In the genomic region with DNA sequence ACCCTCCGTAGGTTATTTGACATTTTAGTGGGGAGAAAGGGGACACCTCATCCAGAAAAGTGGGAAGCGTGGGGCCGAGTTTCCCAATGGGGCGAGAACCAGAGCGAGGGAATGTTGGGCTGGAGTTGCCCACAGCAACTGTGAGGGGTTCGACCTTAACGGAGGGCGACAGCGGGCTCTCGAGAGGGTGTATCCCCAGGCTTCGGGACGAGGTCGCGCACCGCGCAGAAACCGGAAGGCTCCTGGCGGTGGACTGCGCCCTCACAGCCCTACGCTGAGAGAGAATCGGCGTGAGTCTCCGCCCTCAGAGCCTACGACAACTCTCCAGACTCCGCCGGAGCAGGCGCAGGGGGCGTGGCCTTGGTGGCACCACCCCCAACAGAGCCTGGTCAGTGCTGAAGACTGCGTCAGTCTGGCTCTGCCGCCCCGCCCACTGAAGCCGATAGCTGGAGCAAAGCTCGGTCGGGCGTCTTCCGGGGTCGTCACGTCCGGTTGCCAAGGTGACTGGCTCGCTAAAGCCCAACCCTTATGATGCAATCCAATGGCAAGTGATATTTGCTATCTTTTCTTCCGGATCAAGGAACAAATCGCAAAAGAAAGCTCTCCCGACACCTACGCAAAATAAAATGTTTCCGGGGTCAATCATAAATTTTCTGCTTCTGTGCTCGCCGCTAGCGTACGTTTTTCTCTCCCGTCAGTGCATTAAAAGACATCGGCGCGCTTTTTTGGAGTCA, we compare ENCODE assay signal across 8 cellular contexts. TPM values are rescaled to one million over a fixed set of nuclear protein-coding genes. Genes with fewer than 3 reads are reported as not detected.
DNase-seq lines count a peak whose midpoint lies in the region; ATAC-seq and TF ChIP-seq lines count a peak whose summit lies in the region.

A gene with protein sequence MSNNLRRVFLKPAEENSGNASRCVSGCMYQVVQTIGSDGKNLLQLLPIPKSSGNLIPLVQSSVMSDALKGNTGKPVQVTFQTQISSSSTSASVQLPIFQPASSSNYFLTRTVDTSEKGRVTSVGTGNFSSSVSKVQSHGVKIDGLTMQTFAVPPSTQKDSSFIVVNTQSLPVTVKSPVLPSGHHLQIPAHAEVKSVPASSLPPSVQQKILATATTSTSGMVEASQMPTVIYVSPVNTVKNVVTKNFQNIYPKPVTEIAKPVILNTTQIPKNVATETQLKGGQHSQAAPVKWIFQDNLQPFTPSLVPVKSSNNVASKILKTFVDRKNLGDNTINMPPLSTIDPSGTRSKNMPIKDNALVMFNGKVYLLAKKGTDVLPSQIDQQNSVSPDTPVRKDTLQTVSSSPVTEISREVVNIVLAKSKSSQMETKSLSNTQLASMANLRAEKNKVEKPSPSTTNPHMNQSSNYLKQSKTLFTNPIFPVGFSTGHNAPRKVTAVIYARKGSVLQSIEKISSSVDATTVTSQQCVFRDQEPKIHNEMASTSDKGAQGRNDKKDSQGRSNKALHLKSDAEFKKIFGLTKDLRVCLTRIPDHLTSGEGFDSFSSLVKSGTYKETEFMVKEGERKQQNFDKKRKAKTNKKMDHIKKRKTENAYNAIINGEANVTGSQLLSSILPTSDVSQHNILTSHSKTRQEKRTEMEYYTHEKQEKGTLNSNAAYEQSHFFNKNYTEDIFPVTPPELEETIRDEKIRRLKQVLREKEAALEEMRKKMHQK (minus strand): TSS at position 257 of the 734 bp plus-strand sequence. CDS start 234 bp downstream, at position 23.

- no peaks in the 10 kb centered on the region for H3K36me3 ChIP-seq in IMR-90 (ENCODE audit: control insufficient read depth, insufficient read depth, low read length)
- peaks cover 14% of the 10 kb centered on the region; the same call in 1 of the 2 replicates for H3K36me3 ChIP-seq in PC-3 (ENCODE audit: low read depth, low read length)
- H3K36me3 ChIP-seq in mucosa of rectum (ENCODE audit: control insufficient read depth in 2 of 2, insufficient read depth in 2 of 2, low read length in 2 of 2) = no peaks in the 10 kb centered on the region

- peak within 1 kb of the TSS; percentile 52 for H2BK5ac ChIP-seq in IMR-90 (ENCODE audit: low read depth, low read length, poor library complexity, severe bottlenecking)

- dilution Hi-C loops in IMR-90 (cut with HindIII; ENCODE audit: low sequenced_read_pairs, unreplicated experiment) = no loop called here

- H4K20me1 ChIP-seq in IMR-90 (ENCODE audit: insufficient read depth, low read length) = no peaks in the 10 kb centered on the region
- H4K20me1 ChIP-seq in PC-3 (ENCODE audit: low read length) = peaks cover 9% of the 10 kb centered on the region; the same call in 1 of the 2 replicates

- H3K9me1 ChIP-seq in IMR-90 (ENCODE audit: insufficient read depth, low read length) = no peaks in the 10 kb centered on the region

- H2AFZ ChIP-seq in IMR-90 (replicated peaks; ENCODE audit: low read length, poor library complexity) = peak within 1 kb of the TSS; percentile 95
- peak within 1 kb of the TSS; percentile 94 for H2AFZ ChIP-seq in PC-3 (ENCODE audit: low read length)

- peaks cover 47% of the 10 kb centered on the region for H3K79me2 ChIP-seq in PC-3 (ENCODE audit: low read length)

- H2AK5ac ChIP-seq in IMR-90 (ENCODE audit: low read depth, low read length) = no peak within 1 kb of the TSS

- 4% methylated on average over 22 of the region's 53 CpGs; no CpG with 5 or more reads in 1 of the 2 experiments for WGBS in IMR-90 (ENCODE audit: extremely low coverage in 2 of 2, insufficient read length in 1 of 2), 2 experiments

- H3K27ac ChIP-seq in IMR-90 (ENCODE audit: insufficient read depth, low read length) = peak within 1 kb of the TSS; percentile 41
- H3K27ac ChIP-seq in PC-3 (ENCODE audit: low read length) = peak within 1 kb of the TSS; percentile 93
- peak within 1 kb of the TSS; percentile 96 to 97 for H3K27ac ChIP-seq in mucosa of rectum (ENCODE audit: low read depth in 2 of 2, low read length in 2 of 2)

- peak within 1 kb of the TSS; percentile 65 for H4K5ac ChIP-seq in IMR-90 (ENCODE audit: low read depth, low read length)

- H3K4me1 ChIP-seq in IMR-90 (ENCODE audit: control insufficient read depth, insufficient read depth, low read length) (no peaks in the 10 kb centered on the region), PC-3 (ENCODE audit: insufficient read depth, low read length) (peaks cover 28% of the 10 kb centered on the region), mucosa of rectum (ENCODE audit: control insufficient read depth in 2 of 2, insufficient read depth in 2 of 2, low read length in 2 of 2) (peaks cover 0 to 4% of the 10 kb centered on the region in 2 donors)

- BruUV-seq in IMR-90 (replicated peaks; lab: Mats Ljungman, UMichigan) = no TSS peak
- BruUV-seq in PC-3 (replicated peaks; lab: Mats Ljungman, UMichigan) = no TSS peak

- peaks cover 0 to 4% of the 10 kb centered on the region in 2 experiments; a peak in 1 of 4 replicates for H3K79me1 ChIP-seq in IMR-90 (ENCODE audit: low read depth in 1 of 2, low read length in 2 of 2)

- DNase-seq in DMS153 (lab: John Stamatoyannopoulos, UW) (peak; percentile 100), IMR-90 (peak; percentile 99), PC-3 (peak; percentile 99), erythroblast (lab: John Stamatoyannopoulos, UW) (peak; percentile 100)
- peak; percentile 99 for DNase-seq in activated T-cell treated with anti-CD3 and anti-CD28 coated beads, Interleukin-2, amount 50 U/mL, for 1 hour
- peak; percentile 100 for DNase-seq in stimulated activated CD8-positive, alpha-beta memory T cell treated with anti-CD3 and anti-CD28 coated beads, Interleukin-4, amount 100 ng/mL, for 48 hours

- H3K9me3 ChIP-seq in IMR-90 (ENCODE audit: control insufficient read depth, insufficient read depth, low read length) = no peaks in the 10 kb centered on the region
- 0 out of 2 replicates have a peak, but pooled peaks cover 7% of the 10 kb centered on the region for H3K9me3 ChIP-seq in PC-3 (ENCODE audit: low read length)
- H3K9me3 ChIP-seq in mucosa of rectum (ENCODE audit: control insufficient read depth in 2 of 2, low read length in 2 of 2) = peaks cover 9 to 13% of the 10 kb centered on the region in 2 donors

- H3K9ac ChIP-seq in IMR-90 (ENCODE audit: low read depth, low read length) = peak within 1 kb of the TSS; percentile 37
- peak within 1 kb of the TSS; percentile 94 for H3K9ac ChIP-seq in PC-3 (ENCODE audit: low read length)
- peak within 1 kb of the TSS; percentile 63 to 77 for H3K9ac ChIP-seq in mucosa of rectum (ENCODE audit: low read depth in 1 of 2, low read length in 2 of 2)

- peak within 1 kb of the TSS; percentile 93 for H3K23ac ChIP-seq in IMR-90 (ENCODE audit: low read depth, low read length)

- H3K56ac ChIP-seq in IMR-90 (ENCODE audit: extremely low read depth, insufficient read depth, low read length) = peak within 1 kb of the TSS; percentile 66; the same call in 1 of the 2 replicates

- in situ Hi-C loops in IMR-90 (cut with MboI; ENCODE audit: low sequenced_read_pairs) = no loop called here

- no peak within 1 kb of the TSS for H2BK20ac ChIP-seq in IMR-90 (ENCODE audit: low read depth, low read length)

- H3F3A ChIP-seq in PC-3 (ENCODE audit: low read length, unreplicated experiment) = no peaks in the 10 kb centered on the region

- H3K14ac ChIP-seq in IMR-90 (replicated peaks; ENCODE audit: low read depth, low read length) = peak within 1 kb of the TSS; percentile 78

- H3K27me3 ChIP-seq in IMR-90 (ENCODE audit: control insufficient read depth, insufficient read depth, low read length) (no peaks in the 10 kb centered on the region), PC-3 (ENCODE audit: low read length) (no peaks in the 10 kb centered on the region), mucosa of rectum (ENCODE audit: control insufficient read depth in 2 of 2, insufficient read depth in 2 of 2, low read length in 2 of 2) (peaks cover 0 to 3% of the 10 kb centered on the region in 2 donors)

- CTCF ChIA-PET in IMR-90 (lab: Yijun Ruan, JAX) = interaction anchor here (1.0 to 1.1 kb wide), 2 partner anchors 13 to 29 kb away, joined by 3 to 4 read pairs; no protein-coding TSS in a partner anchor
- CTCF ChIA-PET in PC-3 (lab: Charles Lee) = no interaction called here

- peak within 1 kb of the TSS; percentile 79 for H3K4ac ChIP-seq in IMR-90 (ENCODE audit: low read depth, low read length)

- intact Hi-C loops in IMR-90 (cut with micrococcal nuclease) = no loop called here
- intact Hi-C loops in PC-3 (cut with micrococcal nuclease) = loop anchor here (1.0 kb wide), 2 partner anchors 47 to 176 kb away; a partner anchor contains a TSS

- POLR2A ChIA-PET in IMR-90 (lab: Charles Lee; ENCODE audit: unreplicated experiment) (interaction anchor here (0.5 kb wide), 1 partner anchor 14 kb away, joined by 3 read pairs; no protein-coding TSS in a partner anchor), PC-3 (lab: Charles Lee; ENCODE audit: unreplicated experiment) (interaction anchor here (0.5 to 0.8 kb wide), 9 partner anchors 8 to 1502 kb away, joined by 3 to 6 read pairs (median 4); no protein-coding TSS in a partner anchor)

- H3K4me3 ChIP-seq in IMR-90 (ENCODE audit: insufficient read depth, low read depth, low read length) (peak within 1 kb of the TSS; percentile 58), PC-3 (ENCODE audit: low read length) (peak within 1 kb of the TSS; percentile 93), mucosa of rectum (ENCODE audit: low read length in 2 of 2) (peak within 1 kb of the TSS; percentile 88 to 90)

- TF ChIP-seq CTCF in IMR-90 (conservative IDR thresholded peaks at IDR 0.05; ENCODE audit: low read depth, low read length) (peak; percentile 42), PC-3 (conservative IDR thresholded peaks at IDR 0.05; ENCODE audit: low read depth, low read length) (0 out of 2 replicates have a peak, but pooled peaks have one; percentile 15)

- peak within 1 kb of the TSS; percentile 90 for H4K8ac ChIP-seq in IMR-90 (ENCODE audit: low read depth in 2 of 2, low read length in 2 of 2)

- peak; percentile 97 for TF ChIP-seq POLR2A in IMR-90 (IDR thresholded peaks at IDR 0.05; ENCODE audit: low read depth, low read length)
- peak; percentile 99 for TF ChIP-seq POLR2A in erythroblast (IDR thresholded peaks at IDR 0.05; ENCODE audit: low read length)

- H3K9me2 ChIP-seq in PC-3 (replicated peaks; ENCODE audit: low read length) = no peaks in the 10 kb centered on the region

- H2AK9ac ChIP-seq in IMR-90 (replicated peaks; ENCODE audit: low read depth, low read length, poor library complexity) = peak within 1 kb of the TSS; percentile 87

- H3K4me2 ChIP-seq in IMR-90 (ENCODE audit: low read depth, low read length) (peak within 1 kb of the TSS; percentile 38), PC-3 (ENCODE audit: low read length) (peak within 1 kb of the TSS; percentile 98)

- no peak within 1 kb of the TSS for H2BK120ac ChIP-seq in IMR-90 (ENCODE audit: low read depth, low read length)

- peak within 1 kb of the TSS; percentile 0; the same call in 1 of the 2 replicates for H3K18ac ChIP-seq in IMR-90 (ENCODE audit: low read depth, low read length)

- no peak within 1 kb of the TSS for H2BK15ac ChIP-seq in IMR-90 (ENCODE audit: low read depth, low read length)

- peak; percentile 98 for ATAC-seq in GM21528 (IDR thresholded peaks at IDR 0.05; ENCODE audit: low FRiP score, unreplicated experiment)
- peak; percentile 99 for ATAC-seq in IMR-90 (ENCODE audit: low read depth)
- ATAC-seq in PC-3 = peak; percentile 100

- peak within 1 kb of the TSS; percentile 65 for H4K91ac ChIP-seq in IMR-90 (ENCODE audit: insufficient read depth, low read depth, low read length)

- TF ChIP-seq RAD21 in IMR-90 (IDR thresholded peaks at IDR 0.05; ENCODE audit: low read length) = no peak

RNA-seq across cellular contexts. Expression of the gene that starts here (rescaled TPM):
- total RNA-seq in IMR-90 (2012; rRNA removed) = 6.8 and 13.1 TPM in 2 replicates
- polyA plus RNA-seq in IMR-90 (2012; rRNA removed) = 5.4 and 6.4 TPM in 2 replicates
- 0.81 and 1.4 TPM in 2 replicates for polyA plus RNA-seq in IMR-90 (2012; cell fraction: cytosol; rRNA removed)
- 0.71 and 3.3 TPM in 2 replicates for polyA plus RNA-seq in IMR-90 (2012; cell fraction: nucleus; rRNA removed; ENCODE audit: low replicate concordance)
- total RNA-seq in PC-3 (2014; rRNA removed) = 12.6 and 18.1 TPM in 2 replicates

Comparison
In these comparisons a context has a peak if more than half of its experiments do, and no peak if none do; other contexts are left out.
1. Peak in every context shown above with its lines: DNase-seq, ATAC-seq, H3K4me3 ChIP-seq and H3K27ac ChIP-seq.
2. H3K27ac ChIP-seq: peak in every context shown above with its lines; median percentile 96 in mucosa of rectum; 93 in PC-3; 41 in IMR-90.
3. H3K9ac ChIP-seq: peak in every context shown above with its lines; median percentile 94 in PC-3; 70 in mucosa of rectum; 37 in IMR-90.